In genomic region chr6:43053545-43054205, GRCh38 we compare ENCODE assay signal across 1 cellular context.
TF ChIP-seq lines count a peak whose summit lies in the region.

Gene CUL7 (minus strand): TSS chr6:43053851. CDS start chr6:43052788, 1,063 bp downstream.

TF ChIP-seq in HepG2, 621 proteins besides CTCF, POLR2A, EP300 and RAD21 (continued from another document and continues in another):
- TF ChIP-seq MYPOP (CRISPR knock-in tag; IDR thresholded peaks at IDR 0.05) (peak; percentile 98), HNF4G (IDR thresholded peaks at IDR 0.05; ENCODE audit: borderline replicate concordance, low read depth, low read length) (no peak), HNF4G (CRISPR knock-in tag; IDR thresholded peaks at IDR 0.05; ENCODE audit: borderline replicate concordance, low read depth) (0 out of 2 replicates have a peak, but pooled peaks have one; percentile 59), SP2 (CRISPR knock-in tag; IDR thresholded peaks at IDR 0.05) (peak; percentile 65), ZNF292 (CRISPR knock-in tag; IDR thresholded peaks at IDR 0.05; ENCODE audit: borderline replicate concordance, low read depth) (0 out of 2 replicates have a peak, but pooled peaks have one; percentile 45), NFAT5 (CRISPR knock-in tag; IDR thresholded peaks at IDR 0.05) (peak; percentile 80), ARID4A (CRISPR knock-in tag; IDR thresholded peaks at IDR 0.05; ENCODE audit: borderline replicate concordance) (peak; percentile 98), ZNF607 (CRISPR knock-in tag; IDR thresholded peaks at IDR 0.05; ENCODE audit: borderline replicate concordance) (peak; percentile 94), PRMT3 (CRISPR knock-in tag; IDR thresholded peaks at IDR 0.05; ENCODE audit: borderline replicate concordance, low read depth) (no peak; the same call in 1 of the 2 replicates), ZNF253 (CRISPR knock-in tag; IDR thresholded peaks at IDR 0.05; ENCODE audit: borderline replicate concordance) (no peak), ZNF329 (CRISPR knock-in tag; IDR thresholded peaks at IDR 0.05; ENCODE audit: low read depth) (peak; percentile 55; the same call in 1 of the 2 replicates), GPBP1L1 (CRISPR knock-in tag; IDR thresholded peaks at IDR 0.05) (no peak), HOXA5 (CRISPR knock-in tag; IDR thresholded peaks at IDR 0.05) (peak; percentile 79; the same call in 1 of the 2 replicates), ZMAT5 (CRISPR knock-in tag; IDR thresholded peaks at IDR 0.05; ENCODE audit: borderline replicate concordance, low read depth) (no peak), ETS1 (CRISPR knock-in tag; IDR thresholded peaks at IDR 0.05) (peak; percentile 58; the same call in 1 of the 2 replicates), SPEN (CRISPR knock-in tag; IDR thresholded peaks at IDR 0.05; ENCODE audit: low read depth) (peak; percentile 88), SNAPC2 (CRISPR knock-in tag; IDR thresholded peaks at IDR 0.05) (peak; percentile 78), ZNF616 (CRISPR knock-in tag; IDR thresholded peaks at IDR 0.05; ENCODE audit: low read depth) (0 out of 2 replicates have a peak, but pooled peaks have one; percentile 60), SUZ12 (IDR thresholded peaks at IDR 0.05; ENCODE audit: low read depth, low read length) (no peak), HOXA7 (CRISPR knock-in tag; IDR thresholded peaks at IDR 0.05) (no peak), E2F5 (CRISPR knock-in tag; conservative IDR thresholded peaks at IDR 0.05) (no peak; the same call in 1 of the 2 replicates), ZNF350 (CRISPR knock-in tag; IDR thresholded peaks at IDR 0.05; ENCODE audit: borderline replicate concordance, low read depth) (peak; percentile 94), SRSF9 (IDR thresholded peaks at IDR 0.05; ENCODE audit: borderline replicate concordance, insufficient read depth, low read depth, low read length, poor library complexity, severe bottlenecking) (no peak), ZNF281 (CRISPR knock-in tag; IDR thresholded peaks at IDR 0.05; ENCODE audit: borderline replicate concordance) (peak; percentile 48; the same call in 1 of the 2 replicates), ZNF263 (CRISPR knock-in tag; IDR thresholded peaks at IDR 0.05) (peak; percentile 85), CBFB (CRISPR knock-in tag; IDR thresholded peaks at IDR 0.05) (peak; percentile 94), MEIS1 (CRISPR knock-in tag; IDR thresholded peaks at IDR 0.05; ENCODE audit: borderline replicate concordance) (peak; percentile 67; the same call in 1 of the 2 replicates), HNRNPLL (IDR thresholded peaks at IDR 0.05; ENCODE audit: low read depth, low read length, poor library complexity, severe bottlenecking) (peak; percentile 85), RFX5 (IDR thresholded peaks at IDR 0.05; ENCODE audit: low read depth, low read length) (no peak), ZBTB38 (CRISPR knock-in tag; IDR thresholded peaks at IDR 0.05) (no peak), ZBTB2 (CRISPR knock-in tag; IDR thresholded peaks at IDR 0.05; ENCODE audit: low read depth) (peak; percentile 59), ZNF180 (CRISPR knock-in tag; IDR thresholded peaks at IDR 0.05; ENCODE audit: borderline replicate concordance, low read depth) (peak; percentile 49; the same call in 1 of the 2 replicates), ZBTB37 (CRISPR knock-in tag; IDR thresholded peaks at IDR 0.05) (no peak; the same call in 1 of the 2 replicates), PPARG (CRISPR knock-in tag; conservative IDR thresholded peaks at IDR 0.05) (peak; percentile 82), GTF3A (CRISPR knock-in tag; conservative IDR thresholded peaks at IDR 0.05) (0 out of 2 replicates have a peak, but pooled peaks have one; percentile 89), SKI (IDR thresholded peaks at IDR 0.05; ENCODE audit: partially characterized antibody) (peak; percentile 70), HHEX (CRISPR knock-in tag; IDR thresholded peaks at IDR 0.05) (no peak), ZNF343 (CRISPR knock-in tag; IDR thresholded peaks at IDR 0.05) (peak; percentile 81), ZNF333 (CRISPR knock-in tag; IDR thresholded peaks at IDR 0.05; ENCODE audit: borderline replicate concordance) (no peak; the same call in 1 of the 2 replicates)
